ENCODE assay signal across 23 cellular contexts in genomic region chr7:21443149-21443841, GRCh38. TPM values are rescaled to one million over a fixed set of nuclear protein-coding genes. Genes with fewer than 3 reads are reported as not detected.
DNase-seq lines count a peak whose midpoint lies in the region; ATAC-seq, FAIRE-seq and TF ChIP-seq lines count a peak whose summit lies in the region.
"Had no signal": no experiment of that assay in that cellular context is flagged by ENCODE, and none has a peak within 500 bp of the region (broad histone marks: within the 10 kb centered on the region; RNA-seq: fewer than 3 reads in every experiment).

No MANE protein-coding gene starts in this region.

- H3K9ac ChIP-seq in Loucy (ENCODE audit: low read depth, low read length, poor library complexity, severe bottlenecking), result no peak overlapping the region
- H3K9ac ChIP-seq: BLaER1 treated with 17β-estradiol and CSF1 and Interleukin-3, amounts not matched to agents 10 nM and 100 nM; KMS-11 had no signal

- ATAC-seq in A549 (no peak), HG03571 (IDR thresholded peaks at IDR 0.05; ENCODE audit: unreplicated experiment) (no peak)

- no peak for FAIRE-seq in A549 (lab: Jason Lieb, UNC)
- FAIRE-seq: D721Med had no signal

- no peak for DNase-seq in A549 (ENCODE audit: low read depth in 1 of 2, low spot score in 1 of 2)
- peak; percentile 22 for DNase-seq in BE2C
- no peak for DNase-seq in nephron progenitor cell
- DNase-seq in NCI-H1048 (lab: John Stamatoyannopoulos, UW), result no peak
- DNase-seq in H7, result no peak
- DNase-seq: ACHN, DMS53, GDM1, NCI-H1105 treated with DMSO at 0.1 percent for 48 hours, NCI-H2029 treated with DMSO at 0.1 percent for 48 hours, NCI-H226, NCI-H510A treated with DMSO at 0.1 percent for 48 hours, NCI-H748 treated with DMSO at 0.1 percent for 48 hours, PC-9, RPMI8226, SHP77 had no signal

- no peaks in the 10 kb centered on the region for H3K27me3 Mint-ChIP-seq in nephron progenitor cell (ENCODE audit: low read depth, poor library complexity)

- no peaks in the 10 kb centered on the region for H3K9me3 ChIP-seq in A549
- H3K9me3 ChIP-seq in BE2C, result no peaks in the 10 kb centered on the region
- no peaks in the 10 kb centered on the region for H3K9me3 ChIP-seq in Loucy (ENCODE audit: insufficient read depth, low read depth, low read length)
- H3K9me3 ChIP-seq: HAP-1 had no signal

- no peak for TF ChIP-seq CTCF in A549 (IDR thresholded peaks at IDR 0.05)
- no peak for TF ChIP-seq CTCF in BE2C (IDR thresholded peaks at IDR 0.05; ENCODE audit: low read depth, low read length)
- TF ChIP-seq CTCF in Loucy (conservative IDR thresholded peaks at IDR 0.05; ENCODE audit: low read length), result no peak
- no peak for TF ChIP-seq CTCF in nephron progenitor cell (IDR thresholded peaks at IDR 0.05)

- TF ChIP-seq POLR2A in A549 (IDR thresholded peaks at IDR 0.05; ENCODE audit: low read length), result no peak

- no peaks in the 10 kb centered on the region for H3F3A ChIP-seq in Loucy (ENCODE audit: low read depth)

- no peak overlapping the region for H3K4me3 Mint-ChIP-seq in nephron progenitor cell

- H3K4me1 ChIP-seq in A549, result no peaks in the 10 kb centered on the region
- no peaks in the 10 kb centered on the region for H3K4me1 ChIP-seq in BE2C
- H3K4me1 ChIP-seq in Loucy (ENCODE audit: insufficient read depth, low read length, poor library complexity, severe bottlenecking), result peaks cover 31% of the 10 kb centered on the region
- H3K4me1 ChIP-seq: BLaER1 treated with 17β-estradiol and CSF1 and Interleukin-3, amounts not matched to agents 10 nM and 100 nM had no signal

- peaks cover 16% of the 10 kb centered on the region for H4K20me1 ChIP-seq in Loucy (ENCODE audit: insufficient read depth, low read length, poor library complexity, severe bottlenecking)
- H4K20me1 ChIP-seq: BLaER1 treated with 17β-estradiol and CSF1 and Interleukin-3, amounts not matched to agents 10 nM and 100 nM had no signal

- H3K9me3 Mint-ChIP-seq in nephron progenitor cell, result no peaks in the 10 kb centered on the region

- H3K27ac ChIP-seq in A549, result no peak overlapping the region
- H3K27ac ChIP-seq: BLaER1 treated with 17β-estradiol and CSF1 and Interleukin-3, amounts not matched to agents 10 nM and 100 nM; KMS-11; PC-9; SK-N-MC had no signal

- peaks cover 81% of the 10 kb centered on the region for H3K79me2 ChIP-seq in Loucy (ENCODE audit: insufficient read depth, low read length)

- H3K4me1 Mint-ChIP-seq in nephron progenitor cell, result no peaks in the 10 kb centered on the region

- no peak overlapping the region for H3K4me2 ChIP-seq in A549
- H3K4me2 ChIP-seq in Loucy (ENCODE audit: low read depth, low read length, poor library complexity, severe bottlenecking), result peak overlapping the region; percentile 14
- H3K4me2 ChIP-seq: BLaER1 treated with 17β-estradiol and CSF1 and Interleukin-3, amounts not matched to agents 10 nM and 100 nM; KMS-11; PC-9 had no signal

- 87% methylated on average over 7 of the region's 7 CpGs for WGBS in A549 (ENCODE audit: missing lambda C conversion rate)

- POLR2A ChIA-PET in A549 (lab: Yijun Ruan, JAX), result no interaction called here

- CTCF ChIA-PET in A549 (lab: Yijun Ruan, JAX), result no interaction called here

- no peak for TF ChIP-seq EP300 in A549 (IDR thresholded peaks at IDR 0.05)

- H3K4me3 ChIP-seq in A549 (no peak overlapping the region), BE2C (ENCODE audit: low read depth, low read length) (no peak overlapping the region), Loucy (ENCODE audit: low read length, poor library complexity, severe bottlenecking) (no peak overlapping the region), H7 (ENCODE audit: insufficient read depth, low read depth, low read length) (no peak overlapping the region)
- H3K4me3 ChIP-seq: BLaER1 treated with 17β-estradiol and CSF1 and Interleukin-3, amounts not matched to agents 10 nM and 100 nM; HAP-1; PC-9; SK-N-MC had no signal

- no peak for TF ChIP-seq RAD21 in A549 (conservative IDR thresholded peaks at IDR 0.05 in 1 of 2, IDR thresholded peaks at IDR 0.05 in 1 of 2)

- H3K27me3 ChIP-seq in BE2C (no peaks in the 10 kb centered on the region), Loucy (ENCODE audit: insufficient read depth, low read length, poor library complexity, severe bottlenecking) (no peaks in the 10 kb centered on the region), H7 (ENCODE audit: control insufficient read depth, insufficient read depth, low read length) (no peaks in the 10 kb centered on the region)
- H3K27me3 ChIP-seq: BLaER1 treated with 17β-estradiol and CSF1 and Interleukin-3, amounts not matched to agents 10 nM and 100 nM had no signal

- peak overlapping the region; percentile 43 for H3K27ac Mint-ChIP-seq in nephron progenitor cell

- H3K36me3 Mint-ChIP-seq in nephron progenitor cell (ENCODE audit: low read depth), result peaks cover 89% of the 10 kb centered on the region

- H2AFZ ChIP-seq in Loucy (ENCODE audit: low read length), result no peak overlapping the region
- H2AFZ ChIP-seq: PC-9 had no signal

- H3K36me3 ChIP-seq in BE2C, result no peaks in the 10 kb centered on the region
- H3K36me3 ChIP-seq in Loucy (ENCODE audit: insufficient read depth, low read length), result no peaks in the 10 kb centered on the region
- H3K36me3 ChIP-seq in H7 (replicated peaks; ENCODE audit: control insufficient read depth, insufficient read depth, low read length), result no peaks in the 10 kb centered on the region
- H3K36me3 ChIP-seq: HAP-1 had no signal

- no peaks in the 10 kb centered on the region for H3K9me2 ChIP-seq in Loucy (replicated peaks; ENCODE audit: low read depth, low read length)

TF ChIP-seq in A549, 52 proteins besides CTCF, POLR2A, EP300 and RAD21:
- TF ChIP-seq NPAS2 (CRISPR knock-in tag; IDR thresholded peaks at IDR 0.05; ENCODE audit: borderline replicate concordance) (no peak), MAFK (IDR thresholded peaks at IDR 0.05; ENCODE audit: partially characterized antibody) (peak; percentile 26)

RNA-seq across cellular contexts. Expression of gene SP4, which starts 15.4 kb away (rescaled TPM):
- polyA plus RNA-seq in A549 (2011; rRNA removed), result 4.5 and 5.3 TPM in 2 replicates
- polyA plus RNA-seq in A549 (2012; cell fraction: cytosol; rRNA removed), result 0.98 and 1.3 TPM in 2 replicates
- polyA plus RNA-seq in A549 (2012; cell fraction: nucleus; rRNA removed), result 1.2 and 2.7 TPM in 2 replicates
- 1.8 to 2.3 TPM (median 1.9 TPM) in 3 replicates for polyA plus RNA-seq in A549 (2017; fragmentation: RNase III; extraction: RNeasy Plus Mini Kit Qiagen cat#74134 plus additional on column Dnase treatment)
- polyA minus RNA-seq in A549 (2011; rRNA and poly(A)+ RNA removed), result 10.2 and 12.1 TPM in 2 replicates
- polyA plus RNA-seq in BE2C (2012; ENCODE audit: insufficient read depth, insufficient read length, low read depth), result 3.0 TPM
- 21.2 and 26.3 TPM in 2 replicates for total RNA-seq in H7 (2014; rRNA removed; shearing (Covaris generic))
